ENCODE assay signal across 10 cellular contexts in genomic region chr15:50055333-50056278, GRCh38.
DNase-seq lines count a peak whose midpoint lies in the region; ATAC-seq and FAIRE-seq lines count a peak whose summit lies in the region.
"Had no signal": no experiment of that assay in that cellular context is flagged by ENCODE, and none has a peak within 500 bp of the region (broad histone marks: within the 10 kb centered on the region; RNA-seq: fewer than 3 reads in every experiment).

No MANE protein-coding gene starts in this region.

- 20 to 59% (median 45%) methylated on average over 7 of the region's 7 CpGs for WGBS in small intestine, 3 donors

- no peak for ATAC-seq in stimulated activated effector memory CD8-positive, alpha-beta T cell treated with anti-CD3 and anti-CD28 coated beads, Interleukin-12 subunit alpha, Interleukin-12 subunit beta, amount 100 ng/mL, for 72 hours
- ATAC-seq in HG03045 (IDR thresholded peaks at IDR 0.05; ENCODE audit: unreplicated experiment) (no peak), GM19395 (IDR thresholded peaks at IDR 0.05; ENCODE audit: unreplicated experiment) (no peak), HG03196 (IDR thresholded peaks at IDR 0.05; ENCODE audit: unreplicated experiment) (no peak)

- FAIRE-seq in small intestine (lab: Jason Lieb, UNC) = no peak

- peaks cover 16% of the 10 kb centered on the region for H3K4me1 Mint-ChIP-seq in stimulated activated effector memory CD8-positive, alpha-beta T cell treated with anti-CD3 and anti-CD28 coated beads, Interleukin-12 subunit alpha, Interleukin-12 subunit beta, amount 100 ng/mL, for 72 hours

- H3K27ac ChIP-seq in small intestine (ENCODE audit: low read depth in 1 of 2, low read length in 1 of 2) = peak overlapping the region in 1 of 2 donors; percentile 74

- H3K9me3 Mint-ChIP-seq in stimulated activated effector memory CD8-positive, alpha-beta T cell treated with anti-CD3 and anti-CD28 coated beads, Interleukin-12 subunit alpha, Interleukin-12 subunit beta, amount 100 ng/mL, for 72 hours = no peaks in the 10 kb centered on the region

- no peaks in the 10 kb centered on the region for H3K9me3 ChIP-seq in small intestine (ENCODE audit: control insufficient read depth, low read depth)

- H3K36me3 Mint-ChIP-seq in stimulated activated effector memory CD8-positive, alpha-beta T cell treated with anti-CD3 and anti-CD28 coated beads, Interleukin-12 subunit alpha, Interleukin-12 subunit beta, amount 100 ng/mL, for 72 hours = peaks cover 10% of the 10 kb centered on the region

- no peak overlapping the region for H3K27ac Mint-ChIP-seq in stimulated activated effector memory CD8-positive, alpha-beta T cell treated with anti-CD3 and anti-CD28 coated beads, Interleukin-12 subunit alpha, Interleukin-12 subunit beta, amount 100 ng/mL, for 72 hours

- H3K4me3 Mint-ChIP-seq in stimulated activated effector memory CD8-positive, alpha-beta T cell treated with anti-CD3 and anti-CD28 coated beads, Interleukin-12 subunit alpha, Interleukin-12 subunit beta, amount 100 ng/mL, for 72 hours = no peak overlapping the region

- H3K27me3 ChIP-seq in small intestine (ENCODE audit: control insufficient read depth in 2 of 2, insufficient read depth in 2 of 2, low read length in 2 of 2) = no peaks in the 10 kb centered on the region

- DNase-seq in GM03348 (ENCODE audit: low spot score) = peak; percentile 52
- peak; percentile 13 for DNase-seq in T1000 (lab: John Stamatoyannopoulos, UW)
- peak; percentile 88 for DNase-seq in foreskin melanocyte
- peak; percentile 49 for DNase-seq in small intestine
- DNase-seq in stimulated activated effector memory CD8-positive, alpha-beta T cell treated with anti-CD3 and anti-CD28 coated beads, Interleukin-12 subunit alpha, Interleukin-12 subunit beta, amount 100 ng/mL, for 72 hours (ENCODE audit: low spot score in 2 of 2) = no peak
- DNase-seq: activated CD4-positive, alpha-beta T cell treated with anti-CD3 and anti-CD28 coated beads, Interleukin-2, amount 50 U/mL, for 1 hour; NCI-H510A treated with DMSO at 0.1 percent for 48 hours had no signal

- no peak overlapping the region for H3K4me3 ChIP-seq in small intestine (ENCODE audit: low read depth in 1 of 2, low read length in 2 of 2)

- peaks cover 5 to 7% of the 10 kb centered on the region in 2 donors for H3K4me1 ChIP-seq in small intestine (ENCODE audit: control insufficient read depth in 2 of 2, insufficient read depth in 1 of 2, low read depth in 1 of 2, low read length in 1 of 2)

- no peaks in the 10 kb centered on the region for H3K36me3 ChIP-seq in small intestine (ENCODE audit: control insufficient read depth in 2 of 2, insufficient read depth in 2 of 2, low read length in 2 of 2)

Comparison
In these comparisons a context has a peak if more than half of its experiments do, and no peak if none do; other contexts are left out.
1. DNase-seq: peak in GM03348 (single experiment), T1000 (single experiment), foreskin melanocyte (single experiment) and small intestine (single experiment); none in stimulated activated effector memory CD8-positive, alpha-beta T cell treated with anti-CD3 and anti-CD28 coated beads, Interleukin-12 subunit alpha, Interleukin-12 subunit beta, amount 100 ng/mL, for 72 hours (0 of 2).